ENCODE assay signal across 8 cellular contexts in the genomic region with DNA sequence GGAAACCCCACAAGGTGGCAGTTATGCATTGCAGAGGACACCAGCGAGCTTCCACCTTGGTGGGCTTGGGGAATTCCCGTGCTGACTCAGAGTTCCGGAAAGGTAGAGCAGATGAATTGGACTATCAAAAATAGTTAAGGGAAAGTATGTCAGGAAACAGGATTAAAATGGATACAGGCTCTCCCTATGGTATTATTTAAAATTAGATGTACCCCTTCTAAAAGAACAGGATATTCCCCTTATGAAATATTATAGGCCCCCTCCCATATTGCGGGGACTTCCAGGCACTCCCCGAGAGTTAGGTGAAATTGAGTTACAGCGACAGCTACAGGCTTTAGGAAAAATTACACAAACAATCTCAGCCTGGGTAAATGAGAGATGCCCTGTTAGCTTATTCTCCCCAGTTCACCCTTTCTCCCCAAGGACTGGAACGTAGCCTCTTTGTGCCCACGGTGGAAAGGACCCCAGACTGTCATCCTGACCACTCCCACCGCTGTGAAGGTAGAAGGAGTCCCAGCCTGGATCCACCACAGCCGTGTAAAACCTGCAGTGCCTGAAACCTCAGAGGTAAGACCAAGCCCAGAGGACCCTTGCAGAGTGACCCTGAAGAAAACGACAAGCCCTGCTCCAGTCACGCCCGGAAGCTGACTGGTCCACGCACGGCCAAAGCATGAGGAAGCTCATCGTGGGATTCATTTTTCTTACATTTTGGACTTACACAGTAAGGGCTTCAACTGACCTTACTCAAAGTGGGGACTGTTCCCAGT. TPM values are rescaled to one million over a fixed set of nuclear protein-coding genes. Genes with fewer than 3 reads are reported as not detected.
A peak's percentile ranks its signal among the peaks of the same experiment; 100 is the strongest.
DNase-seq lines count a peak whose midpoint lies in the region; ATAC-seq and TF ChIP-seq lines count a peak whose summit lies in the region.
"Not testable (repeated sequence)": the region's sequence is repeated elsewhere in the genome, so short reads cannot be mapped to it uniquely, and the experiment has no call there.

No MANE protein-coding gene starts in this region.

- not testable (repeated sequence) for H3K27ac Mint-ChIP-seq in activated T-cell treated with anti-CD3 and anti-CD28 coated beads, Interleukin-2, amount 50 U/mL, for 72 hours
- peak overlapping the region; percentile 31 for H3K27ac Mint-ChIP-seq in stimulated activated memory B cell treated with anti-CD40 and anti-IgM and Interleukin-4, amounts not matched to agents 10 μg/mL and 1 μg/mL and 100 μg/mL, for 72 hours

- H3K4me1 ChIP-seq in BE2C, result peaks cover 32% of the 10 kb centered on the region
- not testable (repeated sequence) for H3K4me1 ChIP-seq in GM23248 (ENCODE audit: insufficient read depth); RWPE2 (ENCODE audit: insufficient read depth, poor library complexity, severe bottlenecking)
- H3K4me1 ChIP-seq in right atrium auricular region, result peaks cover 0 to 22% of the 10 kb centered on the region in 2 donors

- not testable (repeated sequence) for TF ChIP-seq EP300 in neural cell (conservative IDR thresholded peaks at IDR 0.05; ENCODE audit: poor library complexity, severe bottlenecking)

- peaks cover 12% of the 10 kb centered on the region for H3K4me1 Mint-ChIP-seq in activated T-cell treated with anti-CD3 and anti-CD28 coated beads, Interleukin-2, amount 50 U/mL, for 72 hours (ENCODE audit: low read depth)
- peaks cover 15% of the 10 kb centered on the region for H3K4me1 Mint-ChIP-seq in stimulated activated memory B cell treated with anti-CD40 and anti-IgM and Interleukin-4, amounts not matched to agents 10 μg/mL and 1 μg/mL and 100 μg/mL, for 72 hours

- not testable (repeated sequence) for ATAC-seq in RWPE2 (ENCODE audit: low read depth); activated T-cell treated with anti-CD3 and anti-CD28 coated beads, Interleukin-2, amount 50 U/mL, for 72 hours (replicated peaks in 1 of 2); stimulated activated memory B cell treated with anti-CD40 and anti-IgM and Interleukin-4, amounts not matched to agents 10 μg/mL and 1 μg/mL and 100 μg/mL, for 72 hours

- H3K9me3 ChIP-seq in BE2C; GM23248 (ENCODE audit: low read depth); RWPE2 (ENCODE audit: severe bottlenecking); right atrium auricular region; neural cell (ENCODE audit: low read length): not testable (repeated sequence)

- not testable (repeated sequence) for H3K27me3 ChIP-seq in BE2C; GM23248 (replicated peaks; ENCODE audit: insufficient read depth); RWPE2 (ENCODE audit: insufficient read depth, poor library complexity, severe bottlenecking); right atrium auricular region; neural cell (ENCODE audit: insufficient read depth, low read depth, low read length)

- H3K36me3 ChIP-seq in BE2C; GM23248 (ENCODE audit: low read depth); RWPE2 (ENCODE audit: low read depth); right atrium auricular region; neural cell (ENCODE audit: insufficient read depth, low read length): not testable (repeated sequence)

- not testable (repeated sequence) for H4K20me1 ChIP-seq in GM23248 (ENCODE audit: insufficient read depth); neural cell (ENCODE audit: insufficient read depth)

- H3K79me2 ChIP-seq in GM23248 (ENCODE audit: insufficient read depth); neural cell (replicated peaks; ENCODE audit: insufficient read depth, low read length): not testable (repeated sequence)

- peak overlapping the region; percentile 82 for H2AFZ ChIP-seq in GM23248
- H2AFZ ChIP-seq in neural cell (ENCODE audit: low read depth, low read length), result not testable (repeated sequence)

- peaks cover 10% of the 10 kb centered on the region for H3K27me3 Mint-ChIP-seq in activated T-cell treated with anti-CD3 and anti-CD28 coated beads, Interleukin-2, amount 50 U/mL, for 72 hours (ENCODE audit: low read depth)
- not testable (repeated sequence) for H3K27me3 Mint-ChIP-seq in stimulated activated memory B cell treated with anti-CD40 and anti-IgM and Interleukin-4, amounts not matched to agents 10 μg/mL and 1 μg/mL and 100 μg/mL, for 72 hours

- 23 to 26% methylated on average over 16 of the region's 16 CpGs for WGBS in GM23248 (ENCODE audit: low coverage in 1 of 2, low lambda C conversion rate in 2 of 2, missing lambda C conversion rate in 2 of 2), 2 experiments

- H3F3A ChIP-seq in GM23248 (ENCODE audit: insufficient read depth); neural cell (ENCODE audit: insufficient read depth, low read length, poor library complexity, severe bottlenecking): not testable (repeated sequence)

- not testable (repeated sequence) for TF ChIP-seq RAD21 in neural cell (conservative IDR thresholded peaks at IDR 0.05)

- in situ Hi-C loops in GM23248 (cut with MboI), result loop anchor here (10.0 to 25.0 kb wide), 2 partner anchors 111 to 293 kb away; no protein-coding TSS in a partner anchor

- TF ChIP-seq CTCF in BE2C (IDR thresholded peaks at IDR 0.05; ENCODE audit: low read depth, low read length) (peak; percentile 47), RWPE2 (IDR thresholded peaks at IDR 0.05; ENCODE audit: poor library complexity, severe bottlenecking) (peak; percentile 76), choroid plexus epithelial cell (conservative IDR thresholded peaks at IDR 0.05; ENCODE audit: low read depth, low read length) (peak; percentile 35), right atrium auricular region (IDR thresholded peaks at IDR 0.05) (peak; percentile 49 to 67), neural cell (IDR thresholded peaks at IDR 0.05; ENCODE audit: poor library complexity, severe bottlenecking) (peak; percentile 48)

- peak overlapping the region; percentile 58 to 65 for H3K4me3 Mint-ChIP-seq in activated T-cell treated with anti-CD3 and anti-CD28 coated beads, Interleukin-2, amount 50 U/mL, for 72 hours
- H3K4me3 Mint-ChIP-seq in stimulated activated memory B cell treated with anti-CD40 and anti-IgM and Interleukin-4, amounts not matched to agents 10 μg/mL and 1 μg/mL and 100 μg/mL, for 72 hours, result peak overlapping the region; percentile 64

- not testable (repeated sequence) for H3K4me3 ChIP-seq in BE2C (ENCODE audit: low read depth, low read length); GM23248; RWPE2 (ENCODE audit: severe bottlenecking); choroid plexus epithelial cell (ENCODE audit: low read depth, low read length); right atrium auricular region; neural cell (ENCODE audit: low read length)

- not testable (repeated sequence) for H3K36me3 Mint-ChIP-seq in activated T-cell treated with anti-CD3 and anti-CD28 coated beads, Interleukin-2, amount 50 U/mL, for 72 hours (ENCODE audit: insufficient read depth in 2 of 2)
- H3K36me3 Mint-ChIP-seq in stimulated activated memory B cell treated with anti-CD40 and anti-IgM and Interleukin-4, amounts not matched to agents 10 μg/mL and 1 μg/mL and 100 μg/mL, for 72 hours, result peaks cover 16% of the 10 kb centered on the region

- not testable (repeated sequence) for H3K9ac ChIP-seq in GM23248; neural cell (ENCODE audit: low read length)

- not testable (repeated sequence) for H3K9me2 ChIP-seq in GM23248 (ENCODE audit: insufficient read depth); neural cell (ENCODE audit: insufficient read depth, low read length)

- H3K27ac ChIP-seq in GM23248; RWPE2 (ENCODE audit: poor library complexity, severe bottlenecking); right atrium auricular region; neural cell (ENCODE audit: low read length): not testable (repeated sequence)

- peak overlapping the region; percentile 28 for H3K4me2 ChIP-seq in GM23248 (ENCODE audit: unreplicated experiment)
- not testable (repeated sequence) for H3K4me2 ChIP-seq in neural cell (ENCODE audit: low read length)

- DNase-seq in BE2C; GM23248; RWPE2 (ENCODE audit: low spot score); choroid plexus epithelial cell (ENCODE audit: low read depth); right atrium auricular region (ENCODE audit: low spot score): not testable (repeated sequence)
- peak in 1 of 2 donors; percentile 41 for DNase-seq in activated T-cell treated with anti-CD3 and anti-CD28 coated beads, Interleukin-2, amount 50 U/mL, for 72 hours

- H3K9me3 Mint-ChIP-seq in activated T-cell treated with anti-CD3 and anti-CD28 coated beads, Interleukin-2, amount 50 U/mL, for 72 hours; stimulated activated memory B cell treated with anti-CD40 and anti-IgM and Interleukin-4, amounts not matched to agents 10 μg/mL and 1 μg/mL and 100 μg/mL, for 72 hours: not testable (repeated sequence)

RNA-seq across cellular contexts. Expression of gene B3GNT7, which starts 10.3 kb away (rescaled TPM):
- not detected for polyA plus RNA-seq in BE2C (2012; ENCODE audit: insufficient read depth, insufficient read length, low read depth)
- total RNA-seq in GM23248 (2014; rRNA removed; shearing (Covaris generic)), result under 0.01 TPM in 1 of 2 replicates, not detected in the other
- polyA plus RNA-seq in GM23248 (2016; fragmentation: Nextera tagmentation; extraction: Ambion mirVana) (0.08 TPM in 1 of 2 replicates, not detected in the other), neural cell (0.06 and 0.67 TPM in 2 replicates)
- under 1 TPM; 0.34 to 0.76 TPM for total RNA-seq in activated T-cell treated with anti-CD3 and anti-CD28 coated beads, Interleukin-2, amount 50 U/mL, for 72 hours
- total RNA-seq in right atrium auricular region, result 1 to 10 TPM; 4.0 to 9.4 TPM
- polyA minus RNA-seq in neural cell, result 0.73 and 0.81 TPM in 2 replicates

RNA-seq across cellular contexts. Expression of gene NCL, which starts 58.5 kb away (rescaled TPM):
- polyA plus RNA-seq in BE2C (2012; ENCODE audit: insufficient read depth, insufficient read length, low read depth), result 932 TPM
- total RNA-seq in GM23248 (2014; rRNA removed; shearing (Covaris generic)), result 113 and 147 TPM in 2 replicates
- polyA plus RNA-seq in GM23248 (2016; fragmentation: Nextera tagmentation; extraction: Ambion mirVana) (412 and 430 TPM in 2 replicates), neural cell (99.8 and 101 TPM in 2 replicates)
- 100 to 1,000 TPM; 501 to 656 TPM for total RNA-seq in activated T-cell treated with anti-CD3 and anti-CD28 coated beads, Interleukin-2, amount 50 U/mL, for 72 hours
- 10 to 100 TPM; 73.5 to 85.8 TPM for total RNA-seq in right atrium auricular region
- polyA minus RNA-seq in neural cell, result 159 and 219 TPM in 2 replicates
